8 cellular contexts compared by ENCODE assay signal in genomic region chr22:20392983-20393704, GRCh38. TPM values are rescaled to one million over a fixed set of nuclear protein-coding genes. Genes with fewer than 3 reads are reported as not detected.
DNase-seq lines count a peak whose midpoint lies in the region; ATAC-seq lines count a peak whose summit lies in the region.

No MANE protein-coding gene starts in this region.

- intact Hi-C loops in Right ventricle myocardium superior (cut with DNase I) (no loop called here), sciatic nerve (cut with DNase I) (no loop called here)

- H3K9me3 Mint-ChIP-seq in T-cell: peaks cover 0 to 6% (median 4%) of the 10 kb centered on the region in 3 donors

- H3K36me3 Mint-ChIP-seq in T-cell: peaks cover 4% of the 10 kb centered on the region

- ATAC-seq in GM19035 (IDR thresholded peaks at IDR 0.05; ENCODE audit: unreplicated experiment): peak; percentile 21
- no peak for ATAC-seq in T-cell (replicated peaks in 1 of 4)
- ATAC-seq in Right ventricle myocardium superior (ENCODE audit: poor library complexity): peak; percentile 4
- peak; percentile 18 for ATAC-seq in sciatic nerve
- no peak for ATAC-seq in GM19467 (IDR thresholded peaks at IDR 0.05; ENCODE audit: unreplicated experiment)

- no peaks in the 10 kb centered on the region for H3K27me3 Mint-ChIP-seq in T-cell

- H3K4me1 Mint-ChIP-seq in T-cell: peaks cover 33 to 39% (median 35%) of the 10 kb centered on the region in 3 donors

- POLR2A ChIA-PET in T-cell (lab: Charles Lee): interaction anchor here in 1 of 2 donors (0.5 kb wide), 2 partner anchors 276 to 467 kb away, joined by 3 to 10 read pairs; partner anchors contain the start of gene TRMT2A

- CTCF ChIA-PET in T-cell (lab: Charles Lee): no interaction called here

- DNase-seq in T-cell (no peak), Right ventricle myocardium superior (no peak), sciatic nerve (ENCODE audit: low spot score) (no peak), NCI-H187 (lab: John Stamatoyannopoulos, UW) (no peak), COLO829 (ENCODE audit: low spot score) (no peak)
- no peak for DNase-seq in NK-92 treated with Interleukin-12 subunit alpha and Interleukin-12 subunit beta, amount 100 ng/mL, for 24 hours (lab: John Stamatoyannopoulos, UW)

- H3K4me3 Mint-ChIP-seq in T-cell: peak overlapping the region; percentile 82 to 90 (median 89)

- peak overlapping the region; percentile 93 to 95 for H3K27ac Mint-ChIP-seq in T-cell

RNA-seq across cellular contexts. Expression of gene ZNF74, which starts 0.8 kb away (rescaled TPM):
- total RNA-seq in T-cell (10 to 100 TPM in 3 of 5 donors, 1 to 10 TPM in 2; 6.8 to 19.7 (median 17.3) TPM), Right ventricle myocardium superior (5.9 TPM), sciatic nerve (10.8 TPM)

RNA-seq across cellular contexts. Expression of gene SCARF2, which starts 44.5 kb away (rescaled TPM):
- 1 to 10 TPM; 1.6 to 3.1 (median 2.9) TPM for total RNA-seq in T-cell
- 2.6 TPM for total RNA-seq in Right ventricle myocardium superior
- 30.6 TPM for total RNA-seq in sciatic nerve

Comparison
In these comparisons a context has a peak if more than half of its experiments do, and no peak if none do; other contexts are left out.
1. ATAC-seq: peak in GM19035 (single experiment), Right ventricle myocardium superior (single experiment) and sciatic nerve (single experiment); none in T-cell (0 of 4) and GM19467 (single experiment).